18 cellular contexts compared by ENCODE assay signal in genomic region chrX:18896680-18897544, GRCh38.
"Had no signal": no experiment of that assay in that cellular context is flagged by ENCODE, and none has a peak within 500 bp of the region (broad histone marks: within the 10 kb centered on the region; RNA-seq: fewer than 3 reads in every experiment).

No MANE protein-coding gene starts in this region.

- H3K36me3 Mint-ChIP-seq: activated CD4-positive, alpha-beta memory T cell treated with anti-CD3 and anti-CD28 coated beads for 36 hours; natural killer cell had no signal

- H3K27ac ChIP-seq: brain microvascular endothelial cell, neutrophil had no signal

- H3K4me3 Mint-ChIP-seq: activated B cell treated with CpG ODN at 0.5 μM for 24 hours; activated CD4-positive, alpha-beta memory T cell treated with anti-CD3 and anti-CD28 coated beads for 36 hours; activated CD8-positive, alpha-beta memory T cell treated with anti-CD3 and anti-CD28 coated beads, Interleukin-2, amount 10 ng/mL, durations not matched to agents 7 days and 5 days; central memory CD8-positive, alpha-beta T cell; natural killer cell had no signal

- H3K27me3 Mint-ChIP-seq: activated B cell treated with CpG ODN at 0.5 μM for 24 hours; activated CD4-positive, alpha-beta memory T cell treated with anti-CD3 and anti-CD28 coated beads for 36 hours; activated CD8-positive, alpha-beta memory T cell treated with anti-CD3 and anti-CD28 coated beads, Interleukin-2, amount 10 ng/mL, durations not matched to agents 7 days and 5 days; central memory CD8-positive, alpha-beta T cell had no signal

- DNase-seq: activated B cell treated with CpG ODN at 0.5 μM for 24 hours; activated CD4-positive, alpha-beta memory T cell treated with anti-CD3 and anti-CD28 coated beads for 36 hours; activated CD4-positive, alpha-beta T cell treated with anti-CD3 and anti-CD28 coated beads for 4 hours; activated CD8-positive, alpha-beta memory T cell treated with anti-CD3 and anti-CD28 coated beads, Interleukin-2, amount 10 ng/mL, durations not matched to agents 7 days and 5 days; activated naive CD4-positive, alpha-beta T cell treated with Interleukin-2 at 50 U/mL for 16 hours; brain microvascular endothelial cell; cortex of kidney; effector CD8-positive, alpha-beta T cell; mesenchymal stem cell; natural killer cell; stimulated activated CD4-positive, alpha-beta T cell treated with anti-CD3 and anti-CD28 coated beads, Interleukin-12 subunit alpha, Interleukin-12 subunit beta, amount 100 ng/mL, for 4 hours; stimulated activated CD4-positive, alpha-beta T cell treated with anti-CD3 and anti-CD28 coated beads, Interleukin-1b, Interleukin-23, amount 100 ng/mL, for 48 hours; stimulated activated CD8-positive, alpha-beta memory T cell treated with anti-CD3 and anti-CD28 coated beads, Interleukin-4, amount 100 ng/mL, for 48 hours; stimulated activated naive CD4-positive, alpha-beta T cell; transverse colon had no signal

- H3K4me3 ChIP-seq: transverse colon had no signal

- H3K4me1 Mint-ChIP-seq: activated B cell treated with CpG ODN at 0.5 μM for 24 hours; activated CD8-positive, alpha-beta memory T cell treated with anti-CD3 and anti-CD28 coated beads, Interleukin-2, amount 10 ng/mL, durations not matched to agents 7 days and 5 days; central memory CD8-positive, alpha-beta T cell; natural killer cell had no signal

- H3K27me3 ChIP-seq: brain microvascular endothelial cell, neutrophil, transverse colon had no signal

- H3K9me3 ChIP-seq: neutrophil, transverse colon had no signal

- H3K9me3 Mint-ChIP-seq: activated B cell treated with CpG ODN at 0.5 μM for 24 hours; activated CD4-positive, alpha-beta memory T cell treated with anti-CD3 and anti-CD28 coated beads for 36 hours; central memory CD8-positive, alpha-beta T cell; natural killer cell had no signal

- ATAC-seq: activated CD8-positive, alpha-beta memory T cell treated with anti-CD3 and anti-CD28 coated beads, Interleukin-2, amount 10 ng/mL, durations not matched to agents 7 days and 5 days; esophagus mucosa; natural killer cell had no signal

- H3K36me3 ChIP-seq: brain microvascular endothelial cell, transverse colon had no signal

- H3K4me1 ChIP-seq: transverse colon had no signal

- H3K27ac Mint-ChIP-seq: activated B cell treated with CpG ODN at 0.5 μM for 24 hours; activated CD4-positive, alpha-beta memory T cell treated with anti-CD3 and anti-CD28 coated beads for 36 hours; activated CD8-positive, alpha-beta memory T cell treated with anti-CD3 and anti-CD28 coated beads, Interleukin-2, amount 10 ng/mL, durations not matched to agents 7 days and 5 days; natural killer cell had no signal
